Comparison of ENCODE assay signal across 10 cellular contexts in genomic region chr20:46084805-46085792, GRCh38. TPM values are rescaled to one million over a fixed set of nuclear protein-coding genes. Genes with fewer than 3 reads are reported as not detected.
A peak's percentile ranks its signal among the peaks of the same experiment; 100 is the strongest.
DNase-seq lines count a peak whose midpoint lies in the region; ATAC-seq, FAIRE-seq and TF ChIP-seq lines count a peak whose summit lies in the region.
"Had no signal": no experiment of that assay in that cellular context is flagged by ENCODE, and none has a peak within 500 bp of the region (broad histone marks: within the 10 kb centered on the region; RNA-seq: fewer than 3 reads in every experiment).

No MANE protein-coding gene starts in this region.

- H3K4me1 Mint-ChIP-seq in osteocyte (ENCODE audit: unreplicated experiment): peaks cover 56% of the 10 kb centered on the region

- H3K27me3 Mint-ChIP-seq in osteocyte (ENCODE audit: unreplicated experiment): no peaks in the 10 kb centered on the region

- peak; percentile 61 for DNase-seq in EL
- peak; percentile 92 for DNase-seq in NCI-H146 treated with DMSO at 0.1 percent for 48 hours (lab: John Stamatoyannopoulos, UW; ENCODE audit: unreplicated experiment)
- peak; percentile 50 to 58 for DNase-seq in cardiac fibroblast (ENCODE audit: low read depth in 2 of 2)
- no peak for DNase-seq in osteocyte (ENCODE audit: extremely low spot score, unreplicated experiment)
- DNase-seq in GM19239 (ENCODE audit: insufficient read length, low spot score): no peak
- no peak for DNase-seq in AG08396 (ENCODE audit: low spot score)
- DNase-seq: activated CD8-positive, alpha-beta memory T cell treated with anti-CD3 and anti-CD28 coated beads, Interleukin-2, amount 50 U/mL, for 48 hours had no signal

- no peaks in the 10 kb centered on the region for H3K36me3 Mint-ChIP-seq in osteocyte (ENCODE audit: unreplicated experiment)

- TF ChIP-seq CTCF in cardiac fibroblast (IDR thresholded peaks at IDR 0.05; ENCODE audit: low read depth, low read length) (no peak), osteocyte (IDR thresholded peaks at IDR 0.05) (no peak)

- FAIRE-seq in GM19239 (lab: Jason Lieb, UNC): no peak

- no peak overlapping the region for H3K4me3 ChIP-seq in cardiac fibroblast (replicated peaks in 1 of 2; ENCODE audit: low read depth in 2 of 2, low read length in 2 of 2)

- peak overlapping the region; percentile 45 for H3K27ac Mint-ChIP-seq in osteocyte (ENCODE audit: unreplicated experiment)

- no peak overlapping the region for H3K4me3 Mint-ChIP-seq in osteocyte (ENCODE audit: unreplicated experiment)

- ATAC-seq in GM18520 (IDR thresholded peaks at IDR 0.05; ENCODE audit: unreplicated experiment) (no peak), GM21825 (IDR thresholded peaks at IDR 0.05; ENCODE audit: unreplicated experiment) (no peak)

- no peaks in the 10 kb centered on the region for H3K9me3 Mint-ChIP-seq in osteocyte (ENCODE audit: unreplicated experiment)

RNA-seq across cellular contexts. Expression of gene NCOA5, which starts 4.7 kb away (rescaled TPM):
- total RNA-seq in osteocyte: 29.8 and 39.0 TPM in 2 replicates

RNA-seq across cellular contexts. Expression of gene CD40, which starts 33.0 kb away (rescaled TPM):
- 1.6 and 2.2 TPM in 2 replicates for total RNA-seq in osteocyte
- total RNA-seq: SK-MEL-5 had no signal

RNA-seq across cellular contexts. Expression of gene SLC12A5, which starts 56.1 kb away (rescaled TPM):
- 1.7 TPM in 1 of 2 replicates, not detected in the other for total RNA-seq in osteocyte

Comparison
In these comparisons a context has a peak if more than half of its experiments do, and no peak if none do; other contexts are left out.
1. DNase-seq: peak in EL (single experiment), NCI-H146 treated with DMSO at 0.1 percent for 48 hours (single experiment) and cardiac fibroblast (2 of 2); none in osteocyte (single experiment), GM19239 (single experiment) and AG08396 (single experiment).